Comparison of ENCODE assay signal across 2 cellular contexts in the genomic region with DNA sequence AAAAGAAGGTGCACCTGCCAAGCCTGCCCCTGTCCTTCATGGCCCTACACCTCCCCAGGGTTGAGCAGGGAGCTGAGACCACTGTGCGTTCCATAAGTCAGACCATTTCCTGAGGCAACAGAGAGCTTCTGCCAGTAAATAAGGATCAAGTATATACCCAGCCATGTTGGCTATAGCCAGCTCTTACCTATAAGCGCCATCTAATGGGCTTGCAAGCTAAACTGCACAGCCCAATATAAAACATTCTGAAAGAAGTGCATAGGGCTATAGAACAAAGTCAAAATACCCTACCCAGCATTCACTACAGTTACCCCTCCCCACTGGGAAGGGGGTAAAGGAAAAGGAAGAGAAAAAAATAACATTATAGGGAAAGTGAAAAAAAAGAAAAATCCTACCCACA.
TF ChIP-seq lines count a peak whose summit lies in the region.

No MANE protein-coding gene starts in this region.

TF ChIP-seq in HepG2, 621 proteins besides CTCF, POLR2A, EP300 and RAD21:
- TF ChIP-seq ZNF205 (CRISPR knock-in tag; IDR thresholded peaks at IDR 0.05), result no peak
- no peak for TF ChIP-seq TFDP2 (CRISPR knock-in tag; IDR thresholded peaks at IDR 0.05)
- no peak for TF ChIP-seq ZNF337 (CRISPR knock-in tag; IDR thresholded peaks at IDR 0.05; ENCODE audit: borderline replicate concordance, low read depth)
- no peak for TF ChIP-seq ETV5 (CRISPR knock-in tag; IDR thresholded peaks at IDR 0.05; ENCODE audit: borderline replicate concordance)
- TF ChIP-seq HMGA1 (CRISPR knock-in tag; conservative IDR thresholded peaks at IDR 0.05), result no peak
- no peak for TF ChIP-seq ASH2L (IDR thresholded peaks at IDR 0.05; ENCODE audit: insufficient read length, low read depth, low read length)
- TF ChIP-seq SNAI1 (CRISPR knock-in tag; IDR thresholded peaks at IDR 0.05; ENCODE audit: borderline replicate concordance), result no peak
- no peak for TF ChIP-seq ZBTB43 (CRISPR knock-in tag; conservative IDR thresholded peaks at IDR 0.05)
- TF ChIP-seq DZIP1 (CRISPR knock-in tag; IDR thresholded peaks at IDR 0.05), result no peak
- TF ChIP-seq ZNF713 (CRISPR knock-in tag; IDR thresholded peaks at IDR 0.05), result no peak
- no peak for TF ChIP-seq ZNF317 (CRISPR knock-in tag; IDR thresholded peaks at IDR 0.05)
- no peak for TF ChIP-seq HOXD1 (CRISPR knock-in tag; IDR thresholded peaks at IDR 0.05)
- no peak for TF ChIP-seq NONO (IDR thresholded peaks at IDR 0.05)
- no peak for TF ChIP-seq NONO (CRISPR knock-in tag; conservative IDR thresholded peaks at IDR 0.05)

TF ChIP-seq in K562, 482 proteins besides CTCF, POLR2A, EP300 and RAD21:
- TF ChIP-seq ZNF766 (CRISPR knock-in tag; conservative IDR thresholded peaks at IDR 0.05) (no peak), ZNF431 (CRISPR knock-in tag; IDR thresholded peaks at IDR 0.05) (no peak), ZNF644 (tag; IDR thresholded peaks at IDR 0.05; ENCODE audit: low read depth) (no peak), RBM22 (IDR thresholded peaks at IDR 0.05; ENCODE audit: low read depth, low read length, poor library complexity, severe bottlenecking) (no peak), SRSF7 (optimal IDR thresholded peaks at IDR 0.05; ENCODE audit: low read depth, low read length) (no peak), KHSRP (IDR thresholded peaks at IDR 0.05) (no peak), HBP1 (CRISPR knock-in tag; IDR thresholded peaks at IDR 0.05) (no peak), GATA2 (CRISPR knock-in tag; IDR thresholded peaks at IDR 0.05) (no peak), BRD9 (IDR thresholded peaks at IDR 0.05; ENCODE audit: low read depth, partially characterized antibody) (no peak), ZNF398 (CRISPR knock-in tag; IDR thresholded peaks at IDR 0.05) (no peak), ZC3H4 (CRISPR knock-in tag; IDR thresholded peaks at IDR 0.05; ENCODE audit: borderline replicate concordance) (no peak), MCM3 (IDR thresholded peaks at IDR 0.05) (no peak), ZNF143 (CRISPR knock-in tag; IDR thresholded peaks at IDR 0.05) (no peak), CCAR2 (IDR thresholded peaks at IDR 0.05; ENCODE audit: low read depth, low read length) (no peak), KLF10 (CRISPR knock-in tag; IDR thresholded peaks at IDR 0.05) (no peak), SNAPC5 (CRISPR knock-in tag; IDR thresholded peaks at IDR 0.05) (no peak), ZZZ3 (IDR thresholded peaks at IDR 0.05) (no peak)
- TF ChIP-seq, protein P1, sequence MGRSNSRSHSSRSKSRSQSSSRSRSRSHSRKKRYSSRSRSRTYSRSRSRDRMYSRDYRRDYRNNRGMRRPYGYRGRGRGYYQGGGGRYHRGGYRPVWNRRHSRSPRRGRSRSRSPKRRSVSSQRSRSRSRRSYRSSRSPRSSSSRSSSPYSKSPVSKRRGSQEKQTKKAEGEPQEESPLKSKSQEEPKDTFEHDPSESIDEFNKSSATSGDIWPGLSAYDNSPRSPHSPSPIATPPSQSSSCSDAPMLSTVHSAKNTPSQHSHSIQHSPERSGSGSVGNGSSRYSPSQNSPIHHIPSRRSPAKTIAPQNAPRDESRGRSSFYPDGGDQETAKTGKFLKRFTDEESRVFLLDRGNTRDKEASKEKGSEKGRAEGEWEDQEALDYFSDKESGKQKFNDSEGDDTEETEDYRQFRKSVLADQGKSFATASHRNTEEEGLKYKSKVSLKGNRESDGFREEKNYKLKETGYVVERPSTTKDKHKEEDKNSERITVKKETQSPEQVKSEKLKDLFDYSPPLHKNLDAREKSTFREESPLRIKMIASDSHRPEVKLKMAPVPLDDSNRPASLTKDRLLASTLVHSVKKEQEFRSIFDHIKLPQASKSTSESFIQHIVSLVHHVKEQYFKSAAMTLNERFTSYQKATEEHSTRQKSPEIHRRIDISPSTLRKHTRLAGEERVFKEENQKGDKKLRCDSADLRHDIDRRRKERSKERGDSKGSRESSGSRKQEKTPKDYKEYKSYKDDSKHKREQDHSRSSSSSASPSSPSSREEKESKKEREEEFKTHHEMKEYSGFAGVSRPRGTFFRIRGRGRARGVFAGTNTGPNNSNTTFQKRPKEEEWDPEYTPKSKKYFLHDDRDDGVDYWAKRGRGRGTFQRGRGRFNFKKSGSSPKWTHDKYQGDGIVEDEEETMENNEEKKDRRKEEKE (IDR thresholded peaks at IDR 0.05; ENCODE audit: borderline replicate concordance in 1 of 2, control insufficient read depth in 1 of 2, low read depth in 2 of 2, low read length in 1 of 2), result no peak
- TF ChIP-seq, protein P2, sequence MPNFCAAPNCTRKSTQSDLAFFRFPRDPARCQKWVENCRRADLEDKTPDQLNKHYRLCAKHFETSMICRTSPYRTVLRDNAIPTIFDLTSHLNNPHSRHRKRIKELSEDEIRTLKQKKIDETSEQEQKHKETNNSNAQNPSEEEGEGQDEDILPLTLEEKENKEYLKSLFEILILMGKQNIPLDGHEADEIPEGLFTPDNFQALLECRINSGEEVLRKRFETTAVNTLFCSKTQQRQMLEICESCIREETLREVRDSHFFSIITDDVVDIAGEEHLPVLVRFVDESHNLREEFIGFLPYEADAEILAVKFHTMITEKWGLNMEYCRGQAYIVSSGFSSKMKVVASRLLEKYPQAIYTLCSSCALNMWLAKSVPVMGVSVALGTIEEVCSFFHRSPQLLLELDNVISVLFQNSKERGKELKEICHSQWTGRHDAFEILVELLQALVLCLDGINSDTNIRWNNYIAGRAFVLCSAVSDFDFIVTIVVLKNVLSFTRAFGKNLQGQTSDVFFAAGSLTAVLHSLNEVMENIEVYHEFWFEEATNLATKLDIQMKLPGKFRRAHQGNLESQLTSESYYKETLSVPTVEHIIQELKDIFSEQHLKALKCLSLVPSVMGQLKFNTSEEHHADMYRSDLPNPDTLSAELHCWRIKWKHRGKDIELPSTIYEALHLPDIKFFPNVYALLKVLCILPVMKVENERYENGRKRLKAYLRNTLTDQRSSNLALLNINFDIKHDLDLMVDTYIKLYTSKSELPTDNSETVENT (CRISPR knock-in tag; IDR thresholded peaks at IDR 0.05), result no peak
TF ChIP-seq in K562: peak in this region for 0.
